In the genomic region with DNA sequence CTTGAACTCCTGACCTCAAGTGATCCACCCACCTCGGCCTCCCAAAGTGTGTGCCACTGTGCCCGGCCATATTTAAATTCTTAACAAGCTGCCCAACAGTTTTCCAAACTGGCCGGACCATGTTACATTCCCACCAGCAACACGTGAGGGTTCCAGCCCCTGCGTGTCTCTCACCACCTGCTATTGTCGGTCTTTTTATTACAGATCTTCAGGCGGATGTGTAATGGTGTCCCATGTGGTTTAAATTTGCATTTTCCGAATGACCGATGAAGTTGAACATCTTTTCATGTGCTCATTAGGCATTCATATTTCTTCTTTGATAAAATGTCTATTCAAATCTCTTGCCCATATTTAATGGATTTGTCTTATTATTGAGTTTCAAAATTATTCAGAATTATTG, we compare ENCODE assay signal across 1 cellular context.
TF ChIP-seq lines count a peak whose summit lies in the region.

No MANE protein-coding gene starts in this region.

TF ChIP-seq in GM12891, 5 proteins besides CTCF, POLR2A, EP300 and RAD21:
- TF ChIP-seq POLR2AphosphoS5 (IDR thresholded peaks at IDR 0.05; ENCODE audit: low read depth, low read length) (no peak), SPI1 (IDR thresholded peaks at IDR 0.05; ENCODE audit: low read depth, low read length) (no peak), POU2F2 (IDR thresholded peaks at IDR 0.05; ENCODE audit: low read depth, low read length) (no peak), PAX5 (IDR thresholded peaks at IDR 0.05; ENCODE audit: insufficient read depth, low read length, severe bottlenecking) (no peak), TAF1 (IDR thresholded peaks at IDR 0.05; ENCODE audit: low read depth, low read length) (no peak)
